ENCODE assay signal across 24 cellular contexts in genomic region chr7:87082675-87083074, GRCh38.
"Had no signal": no experiment of that assay in that cellular context is flagged by ENCODE, and none has a peak within 500 bp of the region (broad histone marks: within the 10 kb centered on the region; RNA-seq: fewer than 3 reads in every experiment).

No MANE protein-coding gene starts in this region.

- H3K9me3 Mint-ChIP-seq: natural killer cell treated with Interleukin-12 subunit alpha and Interleukin-12 subunit beta and Interleukin-15 and Interleukin-18, amount 100 ng/mL, for 72 hours; stimulated activated naive CD8-positive, alpha-beta T cell treated with anti-CD3 and anti-CD28 coated beads, Interleukin-15, Interleukin-2, amounts not matched to agents 100 ng/mL and 50 ng/mL, for 24 hours had no signal

- FAIRE-seq: pancreas had no signal

- H3K4me1 ChIP-seq: left ventricle myocardium inferior, pancreas, prostate gland, spleen, suprapubic skin, tibial artery, upper lobe of right lung, uterus had no signal

- H3K4me1 Mint-ChIP-seq: naive thymus-derived CD4-positive, alpha-beta T cell had no signal

- H3K4me3 Mint-ChIP-seq: naive thymus-derived CD4-positive, alpha-beta T cell; natural killer cell treated with Interleukin-12 subunit alpha and Interleukin-12 subunit beta and Interleukin-15 and Interleukin-18, amount 100 ng/mL, for 72 hours; stimulated activated effector memory CD8-positive, alpha-beta T cell treated with anti-CD3 and anti-CD28 coated beads, Interleukin-12 subunit alpha, Interleukin-12 subunit beta, amount 100 ng/mL, for 72 hours; stimulated activated naive CD8-positive, alpha-beta T cell treated with anti-CD3 and anti-CD28 coated beads, Interleukin-15, Interleukin-2, amounts not matched to agents 100 ng/mL and 50 ng/mL, for 24 hours had no signal

- H3K36me3 Mint-ChIP-seq: naive thymus-derived CD4-positive, alpha-beta T cell; natural killer cell treated with Interleukin-12 subunit alpha and Interleukin-12 subunit beta and Interleukin-15 and Interleukin-18, amount 100 ng/mL, for 72 hours; stimulated activated effector memory CD8-positive, alpha-beta T cell treated with anti-CD3 and anti-CD28 coated beads, Interleukin-12 subunit alpha, Interleukin-12 subunit beta, amount 100 ng/mL, for 72 hours had no signal

- H3K27ac ChIP-seq: left ventricle myocardium inferior, pancreas, prostate gland, skin epidermis, spleen, suprapubic skin, thoracic aorta, tibial artery, upper lobe of right lung, uterus had no signal

- H3K36me3 ChIP-seq: left ventricle myocardium inferior, pancreas, prostate gland, spleen, suprapubic skin, thoracic aorta, tibial artery, upper lobe of right lung, uterus had no signal

- H3K4me3 ChIP-seq: left ventricle myocardium inferior, lung, mucosa of descending colon, pancreas, prostate gland, skin epidermis, spleen, suprapubic skin, thoracic aorta, tibial artery, upper lobe of right lung, uterus had no signal

- ATAC-seq: mucosa of descending colon; naive thymus-derived CD4-positive, alpha-beta T cell; natural killer cell treated with Interleukin-12 subunit alpha and Interleukin-12 subunit beta and Interleukin-15 and Interleukin-18, amount 100 ng/mL, for 72 hours; pancreas; right cardiac atrium; sciatic nerve; stimulated activated effector memory CD8-positive, alpha-beta T cell treated with anti-CD3 and anti-CD28 coated beads, Interleukin-12 subunit alpha, Interleukin-12 subunit beta, amount 100 ng/mL, for 72 hours; upper lobe of right lung had no signal

- DNase-seq: islet precursor cell; left ventricle myocardium inferior; midbrain; mucosa of descending colon; naive thymus-derived CD4-positive, alpha-beta T cell; pancreas; retina; right cardiac atrium; spleen; stimulated activated CD4-positive, alpha-beta T cell treated with anti-CD3 and anti-CD28 coated beads, Interleukin-4, amount 100 ng/mL, for 24 hours; stimulated activated naive CD4-positive, alpha-beta T cell; tibial artery; trophoblast cell; upper lobe of right lung; uterus had no signal

- H3K27ac Mint-ChIP-seq: naive thymus-derived CD4-positive, alpha-beta T cell; natural killer cell treated with Interleukin-12 subunit alpha and Interleukin-12 subunit beta and Interleukin-15 and Interleukin-18, amount 100 ng/mL, for 72 hours; stimulated activated effector memory CD8-positive, alpha-beta T cell treated with anti-CD3 and anti-CD28 coated beads, Interleukin-12 subunit alpha, Interleukin-12 subunit beta, amount 100 ng/mL, for 72 hours; stimulated activated naive CD8-positive, alpha-beta T cell treated with anti-CD3 and anti-CD28 coated beads, Interleukin-15, Interleukin-2, amounts not matched to agents 100 ng/mL and 50 ng/mL, for 24 hours had no signal

- H3K27me3 ChIP-seq: pancreas, spleen, suprapubic skin, tibial artery, upper lobe of right lung, uterus had no signal

- H3K9me3 ChIP-seq: left ventricle myocardium inferior, mucosa of descending colon, pancreas, prostate gland, suprapubic skin, thoracic aorta, tibial artery, upper lobe of right lung, uterus had no signal
